Comparison of ENCODE assay signal across 8 cellular contexts in the genomic region with DNA sequence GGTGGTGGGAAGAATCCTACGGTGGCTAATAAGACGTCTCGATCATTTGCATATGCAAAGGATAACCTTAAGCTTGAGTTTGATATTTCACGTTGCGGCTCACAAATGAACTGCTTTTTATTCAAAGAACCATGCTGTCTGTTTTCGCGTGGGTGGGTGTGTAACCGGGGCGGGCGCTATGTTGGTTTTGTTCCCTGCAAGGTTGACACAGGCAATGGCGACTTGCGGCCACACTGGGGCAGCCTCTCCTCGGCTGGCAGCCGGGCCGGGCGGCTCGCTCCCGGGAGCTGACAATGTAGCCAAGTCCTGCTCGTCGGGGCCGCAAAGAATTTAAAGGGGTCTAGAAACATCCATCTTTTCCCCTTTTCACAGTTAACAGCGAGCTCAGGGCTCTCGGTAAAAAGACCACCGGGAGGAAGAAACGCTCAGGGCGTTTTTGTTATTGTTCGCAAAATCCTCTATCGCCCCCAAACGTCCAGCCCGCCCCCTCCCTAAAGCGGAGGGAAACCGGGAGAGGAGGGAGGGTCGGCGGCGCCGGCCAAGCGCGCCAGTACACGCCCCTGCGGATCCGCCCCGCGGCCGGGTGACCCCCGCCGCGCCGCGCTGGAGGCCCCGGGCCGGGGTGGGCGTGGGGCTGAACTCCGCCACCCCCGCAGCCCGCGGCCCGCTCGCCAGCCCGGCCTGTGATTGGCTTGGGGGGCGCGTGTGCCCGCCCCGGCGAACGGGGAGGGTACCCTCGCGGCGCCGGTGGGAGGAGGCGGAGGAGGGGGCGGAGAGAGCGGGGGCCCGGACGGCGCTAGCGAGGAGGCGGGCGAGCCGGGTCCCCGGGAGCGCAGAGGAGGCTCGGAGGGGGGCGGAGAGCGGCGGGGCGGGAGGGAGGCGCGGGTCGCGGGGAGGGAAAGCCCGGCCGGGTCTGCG. TPM values are rescaled to one million over a fixed set of nuclear protein-coding genes. Genes with fewer than 3 reads are reported as not detected.
DNase-seq lines count a peak whose midpoint lies in the region; ATAC-seq lines count a peak whose summit lies in the region.

NEDD4L (plus strand) TSS at position 775 of the 918 bp plus-strand sequence. CDS start 435 bp downstream, outside the sequence.

- no peaks in the 10 kb centered on the region for H3K36me3 Mint-ChIP-seq in CD4-positive, CD25-positive, alpha-beta regulatory T cell

- H3K4me3 ChIP-seq in CD4-positive, CD25-positive, alpha-beta regulatory T cell (ENCODE audit: low read depth, low read length): peak within 1 kb of the TSS; percentile 68

- H3K27me3 ChIP-seq in CD4-positive, CD25-positive, alpha-beta regulatory T cell (ENCODE audit: control insufficient read depth, insufficient read depth, low read length): peaks cover 9% of the 10 kb centered on the region

- ATAC-seq in CD4-positive, CD25-positive, alpha-beta regulatory T cell (ENCODE audit: low read depth in 2 of 2): peak; percentile 81 to 82
- peak; percentile 63 for ATAC-seq in GM19438 (IDR thresholded peaks at IDR 0.05; ENCODE audit: low read depth, unreplicated experiment)
- ATAC-seq in HG03565 (IDR thresholded peaks at IDR 0.05; ENCODE audit: unreplicated experiment): peak; percentile 66

- H3K27ac ChIP-seq in CD4-positive, CD25-positive, alpha-beta regulatory T cell (ENCODE audit: insufficient read depth, low read length, poor library complexity, severe bottlenecking): no peak within 1 kb of the TSS

- peaks cover 4 to 32% (median 19%) of the 10 kb centered on the region in 4 donors for H3K4me1 Mint-ChIP-seq in CD4-positive, CD25-positive, alpha-beta regulatory T cell

- H3K27me3 Mint-ChIP-seq in CD4-positive, CD25-positive, alpha-beta regulatory T cell: peaks cover 42% of the 10 kb centered on the region

- H3K27ac Mint-ChIP-seq in CD4-positive, CD25-positive, alpha-beta regulatory T cell: peak within 1 kb of the TSS; percentile 55 to 87 (median 65)

- peak within 1 kb of the TSS; percentile 91 to 96 (median 93) for H3K4me3 Mint-ChIP-seq in CD4-positive, CD25-positive, alpha-beta regulatory T cell

- peak; percentile 58 to 78 (median 72) for DNase-seq in CD4-positive, CD25-positive, alpha-beta regulatory T cell
- peak; percentile 92 for DNase-seq in NCI-H82 (lab: John Stamatoyannopoulos, UW)
- DNase-seq in activated CD8-positive, alpha-beta memory T cell treated with anti-CD3 and anti-CD28 coated beads for 1 hour (ENCODE audit: extremely low read depth in 1 of 2, low read depth in 1 of 2): peak; percentile 51 to 56
- DNase-seq in effector CD8-positive, alpha-beta T cell (lab: John Stamatoyannopoulos, UW): peak; percentile 54
- peak; percentile 90 for DNase-seq in medulla oblongata (ENCODE audit: extremely low spot score)
- DNase-seq in stimulated activated CD4-positive, alpha-beta T cell treated with anti-CD3 and anti-CD28 coated beads, TNF-alpha, amount 100 ng/mL, for 4 hours (ENCODE audit: low read depth in 3 of 3): peak; percentile 43 to 67 (median 61)

- no peaks in the 10 kb centered on the region for H3K36me3 ChIP-seq in CD4-positive, CD25-positive, alpha-beta regulatory T cell (ENCODE audit: control insufficient read depth, insufficient read depth, low read length)

- peaks cover 0 to 3% (median 0%) of the 10 kb centered on the region in 7 donors for H3K9me3 Mint-ChIP-seq in CD4-positive, CD25-positive, alpha-beta regulatory T cell

- H3K4me1 ChIP-seq in CD4-positive, CD25-positive, alpha-beta regulatory T cell (ENCODE audit: control insufficient read depth, insufficient read depth, low read length, poor library complexity, severe bottlenecking): peaks cover 24% of the 10 kb centered on the region

- no peaks in the 10 kb centered on the region for H3K9me3 ChIP-seq in CD4-positive, CD25-positive, alpha-beta regulatory T cell (ENCODE audit: control insufficient read depth in 2 of 2, low read length in 2 of 2)

RNA-seq across cellular contexts. Expression of gene NEDD4L, which starts in this region (rescaled TPM):
- total RNA-seq in CD4-positive, CD25-positive, alpha-beta regulatory T cell: 19.6 TPM
- polyA plus RNA-seq in CD4-positive, CD25-positive, alpha-beta regulatory T cell: 1 to 10 TPM; 4.4 to 8.9 (median 6.2) TPM
